Comparison of ENCODE assay signal across 1 cellular context in genomic region chr7:44998153-44998871, GRCh38.
TF ChIP-seq lines count a peak whose summit lies in the region.

No MANE protein-coding gene starts in this region.

TF ChIP-seq in K562, 482 proteins besides CTCF, POLR2A, EP300 and RAD21 (continued from another document and continues in another):
- TF ChIP-seq, protein P1, sequence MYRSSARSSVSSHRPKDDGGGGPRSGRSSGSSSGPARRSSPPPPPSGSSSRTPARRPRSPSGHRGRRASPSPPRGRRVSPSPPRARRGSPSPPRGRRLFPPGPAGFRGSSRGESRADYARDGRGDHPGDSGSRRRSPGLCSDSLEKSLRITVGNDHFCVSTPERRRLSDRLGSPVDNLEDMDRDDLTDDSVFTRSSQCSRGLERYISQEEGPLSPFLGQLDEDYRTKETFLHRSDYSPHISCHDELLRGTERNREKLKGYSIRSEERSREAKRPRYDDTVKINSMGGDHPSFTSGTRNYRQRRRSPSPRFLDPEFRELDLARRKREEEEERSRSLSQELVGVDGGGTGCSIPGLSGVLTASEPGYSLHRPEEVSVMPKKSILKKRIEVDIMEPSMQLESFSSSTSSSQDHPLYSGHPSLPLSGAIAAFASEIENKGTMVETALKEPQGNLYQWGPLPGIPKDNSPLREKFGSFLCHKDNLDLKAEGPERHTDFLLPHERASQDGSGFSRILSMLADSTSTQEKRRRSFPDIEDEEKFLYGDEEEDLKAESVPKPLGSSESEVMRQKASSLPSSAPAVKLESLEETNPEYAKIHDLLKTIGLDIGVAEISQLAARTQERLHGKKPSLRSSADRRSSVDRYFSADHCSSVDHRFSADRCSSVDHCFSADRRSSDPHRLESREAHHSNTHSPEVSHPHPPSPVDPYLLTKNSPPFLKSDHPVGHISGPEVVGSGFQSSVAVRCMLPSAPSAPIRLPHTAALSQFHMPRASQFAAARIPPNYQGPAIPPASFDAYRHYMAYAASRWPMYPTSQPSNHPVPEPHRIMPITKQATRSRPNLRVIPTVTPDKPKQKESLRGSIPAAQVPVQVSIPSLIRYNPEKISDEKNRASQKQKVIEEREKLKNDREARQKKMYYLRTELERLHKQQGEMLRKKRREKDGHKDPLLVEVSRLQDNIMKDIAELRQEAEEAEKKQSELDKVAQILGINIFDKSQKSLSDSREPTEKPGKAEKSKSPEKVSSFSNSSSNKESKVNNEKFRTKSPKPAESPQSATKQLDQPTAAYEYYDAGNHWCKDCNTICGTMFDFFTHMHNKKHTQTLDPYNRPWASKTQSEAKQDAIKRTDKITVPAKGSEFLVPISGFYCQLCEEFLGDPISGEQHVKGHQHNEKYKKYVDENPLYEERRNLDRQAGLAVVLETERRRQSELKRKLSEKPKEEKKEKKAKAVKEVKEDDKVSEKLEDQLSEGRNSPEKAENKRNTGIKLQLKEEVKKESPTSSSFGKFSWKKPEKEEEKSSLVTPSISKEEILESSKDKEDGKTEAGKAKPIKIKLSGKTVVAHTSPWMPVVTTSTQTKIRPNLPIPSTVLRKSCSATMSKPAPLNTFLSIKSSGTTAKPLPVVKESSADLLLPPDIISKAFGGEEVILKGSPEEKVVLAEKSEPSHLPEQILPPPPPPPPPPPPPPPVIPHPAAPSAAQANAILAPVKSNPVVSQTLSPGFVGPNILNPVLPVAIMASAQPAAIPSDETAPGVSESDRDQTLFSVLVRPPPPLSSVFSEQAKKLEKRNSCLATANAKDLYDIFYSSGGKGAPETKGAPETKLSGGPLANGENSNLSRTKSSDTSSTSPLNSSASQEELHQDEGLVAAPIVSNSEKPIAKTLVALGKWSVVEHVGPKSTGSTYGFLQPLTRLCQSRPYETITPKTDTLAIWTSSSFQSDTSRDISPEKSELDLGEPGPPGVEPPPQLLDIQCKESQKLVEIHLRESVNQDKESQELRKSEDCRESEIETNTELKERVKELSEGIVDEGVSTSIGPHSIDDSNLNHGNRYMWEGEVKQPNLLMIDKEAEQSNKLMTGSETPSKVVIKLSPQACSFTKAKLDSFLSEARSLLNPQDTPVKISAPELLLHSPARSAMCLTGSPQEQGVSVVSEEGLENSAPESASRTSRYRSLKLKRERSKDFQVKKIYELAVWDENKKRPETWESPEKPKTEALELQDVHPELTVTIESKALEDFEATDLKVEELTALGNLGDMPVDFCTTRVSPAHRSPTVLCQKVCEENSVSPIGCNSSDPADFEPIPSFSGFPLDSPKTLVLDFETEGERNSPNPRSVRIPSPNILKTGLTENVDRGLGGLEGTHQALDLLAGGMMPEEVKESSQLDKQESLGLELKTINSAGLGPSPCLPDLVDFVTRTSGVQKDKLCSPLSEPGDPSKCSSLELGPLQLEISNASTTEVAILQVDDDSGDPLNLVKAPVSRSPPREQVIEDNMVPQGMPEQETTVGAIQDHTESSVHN (IDR thresholded peaks at IDR 0.05; ENCODE audit: borderline replicate concordance in 1 of 2, low read depth in 1 of 2), result no peak
- no peak for TF ChIP-seq ZNF444 (CRISPR knock-in tag; IDR thresholded peaks at IDR 0.05)
- TF ChIP-seq, protein P2, sequence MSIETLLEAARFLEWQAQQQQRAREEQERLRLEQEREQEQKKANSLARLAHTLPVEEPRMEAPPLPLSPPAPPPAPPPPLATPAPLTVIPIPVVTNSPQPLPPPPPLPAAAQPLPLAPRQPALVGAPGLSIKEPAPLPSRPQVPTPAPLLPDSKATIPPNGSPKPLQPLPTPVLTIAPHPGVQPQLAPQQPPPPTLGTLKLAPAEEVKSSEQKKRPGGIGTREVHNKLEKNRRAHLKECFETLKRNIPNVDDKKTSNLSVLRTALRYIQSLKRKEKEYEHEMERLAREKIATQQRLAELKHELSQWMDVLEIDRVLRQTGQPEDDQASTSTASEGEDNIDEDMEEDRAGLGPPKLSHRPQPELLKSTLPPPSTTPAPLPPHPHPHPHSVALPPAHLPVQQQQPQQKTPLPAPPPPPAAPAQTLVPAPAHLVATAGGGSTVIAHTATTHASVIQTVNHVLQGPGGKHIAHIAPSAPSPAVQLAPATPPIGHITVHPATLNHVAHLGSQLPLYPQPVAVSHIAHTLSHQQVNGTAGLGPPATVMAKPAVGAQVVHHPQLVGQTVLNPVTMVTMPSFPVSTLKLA (conservative IDR thresholded peaks at IDR 0.05), result peak in 1 of 2 experiments; percentile 28; a peak in 1 of 4 replicates
- TF ChIP-seq ARID1B (IDR thresholded peaks at IDR 0.05), result peak; percentile 26; the same call in 1 of the 2 replicates
- TF ChIP-seq KLF10 (CRISPR knock-in tag; IDR thresholded peaks at IDR 0.05), result no peak
- TF ChIP-seq, protein P3, sequence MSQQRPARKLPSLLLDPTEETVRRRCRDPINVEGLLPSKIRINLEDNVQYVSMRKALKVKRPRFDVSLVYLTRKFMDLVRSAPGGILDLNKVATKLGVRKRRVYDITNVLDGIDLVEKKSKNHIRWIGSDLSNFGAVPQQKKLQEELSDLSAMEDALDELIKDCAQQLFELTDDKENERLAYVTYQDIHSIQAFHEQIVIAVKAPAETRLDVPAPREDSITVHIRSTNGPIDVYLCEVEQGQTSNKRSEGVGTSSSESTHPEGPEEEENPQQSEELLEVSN (IDR thresholded peaks at IDR 0.05; ENCODE audit: borderline replicate concordance in 1 of 2, extremely low read depth in 1 of 2, insufficient read depth in 1 of 2, insufficient read length in 1 of 2, low read depth in 1 of 2, low read length in 1 of 2, poor library complexity in 1 of 2, severe bottlenecking in 1 of 2), result no peak
- no peak for TF ChIP-seq RBFOX2 (IDR thresholded peaks at IDR 0.05; ENCODE audit: low read depth, low read length)
- TF ChIP-seq, protein P4, sequence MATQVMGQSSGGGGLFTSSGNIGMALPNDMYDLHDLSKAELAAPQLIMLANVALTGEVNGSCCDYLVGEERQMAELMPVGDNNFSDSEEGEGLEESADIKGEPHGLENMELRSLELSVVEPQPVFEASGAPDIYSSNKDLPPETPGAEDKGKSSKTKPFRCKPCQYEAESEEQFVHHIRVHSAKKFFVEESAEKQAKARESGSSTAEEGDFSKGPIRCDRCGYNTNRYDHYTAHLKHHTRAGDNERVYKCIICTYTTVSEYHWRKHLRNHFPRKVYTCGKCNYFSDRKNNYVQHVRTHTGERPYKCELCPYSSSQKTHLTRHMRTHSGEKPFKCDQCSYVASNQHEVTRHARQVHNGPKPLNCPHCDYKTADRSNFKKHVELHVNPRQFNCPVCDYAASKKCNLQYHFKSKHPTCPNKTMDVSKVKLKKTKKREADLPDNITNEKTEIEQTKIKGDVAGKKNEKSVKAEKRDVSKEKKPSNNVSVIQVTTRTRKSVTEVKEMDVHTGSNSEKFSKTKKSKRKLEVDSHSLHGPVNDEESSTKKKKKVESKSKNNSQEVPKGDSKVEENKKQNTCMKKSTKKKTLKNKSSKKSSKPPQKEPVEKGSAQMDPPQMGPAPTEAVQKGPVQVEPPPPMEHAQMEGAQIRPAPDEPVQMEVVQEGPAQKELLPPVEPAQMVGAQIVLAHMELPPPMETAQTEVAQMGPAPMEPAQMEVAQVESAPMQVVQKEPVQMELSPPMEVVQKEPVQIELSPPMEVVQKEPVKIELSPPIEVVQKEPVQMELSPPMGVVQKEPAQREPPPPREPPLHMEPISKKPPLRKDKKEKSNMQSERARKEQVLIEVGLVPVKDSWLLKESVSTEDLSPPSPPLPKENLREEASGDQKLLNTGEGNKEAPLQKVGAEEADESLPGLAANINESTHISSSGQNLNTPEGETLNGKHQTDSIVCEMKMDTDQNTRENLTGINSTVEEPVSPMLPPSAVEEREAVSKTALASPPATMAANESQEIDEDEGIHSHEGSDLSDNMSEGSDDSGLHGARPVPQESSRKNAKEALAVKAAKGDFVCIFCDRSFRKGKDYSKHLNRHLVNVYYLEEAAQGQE (CRISPR knock-in tag; IDR thresholded peaks at IDR 0.05; ENCODE audit: low read depth), result no peak
- no peak for TF ChIP-seq RBM14 (IDR thresholded peaks at IDR 0.05; ENCODE audit: borderline replicate concordance, insufficient read depth, low read depth, low read length)
- TF ChIP-seq DMBX1 (CRISPR knock-in tag; IDR thresholded peaks at IDR 0.05; ENCODE audit: borderline replicate concordance), result peak; percentile 29; the same call in 1 of the 2 replicates
- TF ChIP-seq, protein P5, sequence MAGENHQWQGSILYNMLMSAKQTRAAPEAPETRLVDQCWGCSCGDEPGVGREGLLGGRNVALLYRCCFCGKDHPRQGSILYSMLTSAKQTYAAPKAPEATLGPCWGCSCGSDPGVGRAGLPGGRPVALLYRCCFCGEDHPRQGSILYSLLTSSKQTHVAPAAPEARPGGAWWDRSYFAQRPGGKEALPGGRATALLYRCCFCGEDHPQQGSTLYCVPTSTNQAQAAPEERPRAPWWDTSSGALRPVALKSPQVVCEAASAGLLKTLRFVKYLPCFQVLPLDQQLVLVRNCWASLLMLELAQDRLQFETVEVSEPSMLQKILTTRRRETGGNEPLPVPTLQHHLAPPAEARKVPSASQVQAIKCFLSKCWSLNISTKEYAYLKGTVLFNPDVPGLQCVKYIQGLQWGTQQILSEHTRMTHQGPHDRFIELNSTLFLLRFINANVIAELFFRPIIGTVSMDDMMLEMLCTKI (IDR thresholded peaks at IDR 0.05; ENCODE audit: partially characterized antibody), result no peak
- no peak for TF ChIP-seq CHCHD3 (CRISPR knock-in tag; IDR thresholded peaks at IDR 0.05)
- no peak for TF ChIP-seq ZNF695 (CRISPR knock-in tag; IDR thresholded peaks at IDR 0.05)
- peak; percentile 41; the same call in 1 of the 2 replicates for TF ChIP-seq MGA (IDR thresholded peaks at IDR 0.05)
- no peak for TF ChIP-seq ATF4 (CRISPR knock-in tag; IDR thresholded peaks at IDR 0.05)
- no peak for TF ChIP-seq NFXL1 (CRISPR knock-in tag; IDR thresholded peaks at IDR 0.05)
- TF ChIP-seq TOE1 (IDR thresholded peaks at IDR 0.05; ENCODE audit: borderline replicate concordance), result no peak
- TF ChIP-seq TOE1 (CRISPR knock-in tag; IDR thresholded peaks at IDR 0.05; ENCODE audit: borderline replicate concordance, low read depth), result no peak
- TF ChIP-seq HNRNPH1 (optimal IDR thresholded peaks at IDR 0.05; ENCODE audit: low read depth, low read length), result no peak
- no peak for TF ChIP-seq KDM4B (IDR thresholded peaks at IDR 0.05; ENCODE audit: borderline replicate concordance in 2 of 2, low read depth in 1 of 2)
- TF ChIP-seq NONO (IDR thresholded peaks at IDR 0.05; ENCODE audit: low read depth in 2 of 2, low read length in 1 of 2), result no peak
